3 cellular contexts compared by ENCODE assay signal in the genomic region with DNA sequence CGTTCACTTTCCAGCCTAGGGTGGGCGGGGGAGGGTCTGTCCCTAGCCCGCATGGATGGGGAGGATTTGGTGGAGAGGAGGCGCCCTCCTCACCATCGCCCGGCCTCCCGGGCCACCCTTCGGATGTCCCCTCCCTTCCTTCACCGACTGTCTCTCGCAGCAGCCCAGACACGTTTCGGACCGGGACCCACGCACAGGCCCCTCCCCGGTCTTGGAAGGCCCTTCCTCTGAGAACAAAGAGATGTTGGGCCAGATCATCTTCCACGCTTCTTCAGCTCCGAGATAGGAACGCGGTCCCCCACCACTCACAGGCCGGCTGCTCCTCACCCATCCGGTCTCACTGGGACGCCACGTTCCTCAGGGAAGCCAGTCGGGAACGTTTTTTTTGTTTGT.
TF ChIP-seq lines count a peak whose summit lies in the region.

No MANE protein-coding gene starts in this region.

TF ChIP-seq in SK-N-SH, 30 proteins besides CTCF, POLR2A, EP300 and RAD21:
- no peak for TF ChIP-seq IRF3 (IDR thresholded peaks at IDR 0.05; ENCODE audit: low read depth, low read length)

TF ChIP-seq in SK-N-SH treated with all-trans-retinoic acid at 6 μM for 48 hours, 23 proteins besides CTCF, POLR2A, EP300 and RAD21:
- TF ChIP-seq ARNTL (CRISPR knock-in tag; IDR thresholded peaks at IDR 0.05; ENCODE audit: borderline replicate concordance, low read depth) = no peak
- no peak for TF ChIP-seq ZNF70 (CRISPR knock-in tag; IDR thresholded peaks at IDR 0.05)
- no peak for TF ChIP-seq RARB (CRISPR knock-in tag; IDR thresholded peaks at IDR 0.05)
- TF ChIP-seq, protein P1, sequence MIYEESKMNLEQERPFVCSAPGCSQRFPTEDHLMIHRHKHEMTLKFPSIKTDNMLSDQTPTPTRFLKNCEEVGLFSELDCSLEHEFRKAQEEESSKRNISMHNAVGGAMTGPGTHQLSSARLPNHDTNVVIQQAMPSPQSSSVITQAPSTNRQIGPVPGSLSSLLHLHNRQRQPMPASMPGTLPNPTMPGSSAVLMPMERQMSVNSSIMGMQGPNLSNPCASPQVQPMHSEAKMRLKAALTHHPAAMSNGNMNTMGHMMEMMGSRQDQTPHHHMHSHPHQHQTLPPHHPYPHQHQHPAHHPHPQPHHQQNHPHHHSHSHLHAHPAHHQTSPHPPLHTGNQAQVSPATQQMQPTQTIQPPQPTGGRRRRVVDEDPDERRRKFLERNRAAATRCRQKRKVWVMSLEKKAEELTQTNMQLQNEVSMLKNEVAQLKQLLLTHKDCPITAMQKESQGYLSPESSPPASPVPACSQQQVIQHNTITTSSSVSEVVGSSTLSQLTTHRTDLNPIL (CRISPR knock-in tag; IDR thresholded peaks at IDR 0.05; ENCODE audit: low read depth) = no peak
- TF ChIP-seq, protein P2, sequence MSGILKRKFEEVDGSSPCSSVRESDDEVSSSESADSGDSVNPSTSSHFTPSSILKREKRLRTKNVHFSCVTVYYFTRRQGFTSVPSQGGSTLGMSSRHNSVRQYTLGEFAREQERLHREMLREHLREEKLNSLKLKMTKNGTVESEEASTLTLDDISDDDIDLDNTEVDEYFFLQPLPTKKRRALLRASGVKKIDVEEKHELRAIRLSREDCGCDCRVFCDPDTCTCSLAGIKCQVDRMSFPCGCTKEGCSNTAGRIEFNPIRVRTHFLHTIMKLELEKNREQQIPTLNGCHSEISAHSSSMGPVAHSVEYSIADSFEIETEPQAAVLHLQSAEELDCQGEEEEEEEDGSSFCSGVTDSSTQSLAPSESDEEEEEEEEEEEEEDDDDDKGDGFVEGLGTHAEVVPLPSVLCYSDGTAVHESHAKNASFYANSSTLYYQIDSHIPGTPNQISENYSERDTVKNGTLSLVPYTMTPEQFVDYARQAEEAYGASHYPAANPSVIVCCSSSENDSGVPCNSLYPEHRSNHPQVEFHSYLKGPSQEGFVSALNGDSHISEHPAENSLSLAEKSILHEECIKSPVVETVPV (CRISPR knock-in tag; IDR thresholded peaks at IDR 0.05) = no peak
- no peak for TF ChIP-seq SNAI2 (CRISPR knock-in tag; IDR thresholded peaks at IDR 0.05)
- TF ChIP-seq CSDC2 (CRISPR knock-in tag; IDR thresholded peaks at IDR 0.05) = no peak
- TF ChIP-seq, protein P3, sequence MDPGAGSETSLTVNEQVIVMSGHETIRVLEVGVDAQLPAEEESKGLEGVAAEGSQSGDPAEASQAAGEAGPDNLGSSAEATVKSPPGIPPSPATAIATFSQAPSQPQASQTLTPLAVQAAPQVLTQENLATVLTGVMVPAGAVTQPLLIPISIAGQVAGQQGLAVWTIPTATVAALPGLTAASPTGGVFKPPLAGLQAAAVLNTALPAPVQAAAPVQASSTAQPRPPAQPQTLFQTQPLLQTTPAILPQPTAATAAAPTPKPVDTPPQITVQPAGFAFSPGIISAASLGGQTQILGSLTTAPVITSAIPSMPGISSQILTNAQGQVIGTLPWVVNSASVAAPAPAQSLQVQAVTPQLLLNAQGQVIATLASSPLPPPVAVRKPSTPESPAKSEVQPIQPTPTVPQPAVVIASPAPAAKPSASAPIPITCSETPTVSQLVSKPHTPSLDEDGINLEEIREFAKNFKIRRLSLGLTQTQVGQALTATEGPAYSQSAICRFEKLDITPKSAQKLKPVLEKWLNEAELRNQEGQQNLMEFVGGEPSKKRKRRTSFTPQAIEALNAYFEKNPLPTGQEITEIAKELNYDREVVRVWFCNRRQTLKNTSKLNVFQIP (CRISPR knock-in tag; IDR thresholded peaks at IDR 0.05; ENCODE audit: borderline replicate concordance, low read depth) = no peak

TF ChIP-seq in HepG2, 621 proteins besides CTCF, POLR2A, EP300 and RAD21:
- no peak for TF ChIP-seq ZNF343 (CRISPR knock-in tag; IDR thresholded peaks at IDR 0.05)
- peak; percentile 29; the same call in 1 of the 2 replicates for TF ChIP-seq ZNF768 (CRISPR knock-in tag; IDR thresholded peaks at IDR 0.05)
- 0 out of 2 replicates have a peak, but pooled peaks have one; percentile 18 for TF ChIP-seq POLR2AphosphoS5 (IDR thresholded peaks at IDR 0.05; ENCODE audit: low read depth, low read length)
- no peak for TF ChIP-seq ZNF24 (IDR thresholded peaks at IDR 0.05)
- TF ChIP-seq, protein P4, sequence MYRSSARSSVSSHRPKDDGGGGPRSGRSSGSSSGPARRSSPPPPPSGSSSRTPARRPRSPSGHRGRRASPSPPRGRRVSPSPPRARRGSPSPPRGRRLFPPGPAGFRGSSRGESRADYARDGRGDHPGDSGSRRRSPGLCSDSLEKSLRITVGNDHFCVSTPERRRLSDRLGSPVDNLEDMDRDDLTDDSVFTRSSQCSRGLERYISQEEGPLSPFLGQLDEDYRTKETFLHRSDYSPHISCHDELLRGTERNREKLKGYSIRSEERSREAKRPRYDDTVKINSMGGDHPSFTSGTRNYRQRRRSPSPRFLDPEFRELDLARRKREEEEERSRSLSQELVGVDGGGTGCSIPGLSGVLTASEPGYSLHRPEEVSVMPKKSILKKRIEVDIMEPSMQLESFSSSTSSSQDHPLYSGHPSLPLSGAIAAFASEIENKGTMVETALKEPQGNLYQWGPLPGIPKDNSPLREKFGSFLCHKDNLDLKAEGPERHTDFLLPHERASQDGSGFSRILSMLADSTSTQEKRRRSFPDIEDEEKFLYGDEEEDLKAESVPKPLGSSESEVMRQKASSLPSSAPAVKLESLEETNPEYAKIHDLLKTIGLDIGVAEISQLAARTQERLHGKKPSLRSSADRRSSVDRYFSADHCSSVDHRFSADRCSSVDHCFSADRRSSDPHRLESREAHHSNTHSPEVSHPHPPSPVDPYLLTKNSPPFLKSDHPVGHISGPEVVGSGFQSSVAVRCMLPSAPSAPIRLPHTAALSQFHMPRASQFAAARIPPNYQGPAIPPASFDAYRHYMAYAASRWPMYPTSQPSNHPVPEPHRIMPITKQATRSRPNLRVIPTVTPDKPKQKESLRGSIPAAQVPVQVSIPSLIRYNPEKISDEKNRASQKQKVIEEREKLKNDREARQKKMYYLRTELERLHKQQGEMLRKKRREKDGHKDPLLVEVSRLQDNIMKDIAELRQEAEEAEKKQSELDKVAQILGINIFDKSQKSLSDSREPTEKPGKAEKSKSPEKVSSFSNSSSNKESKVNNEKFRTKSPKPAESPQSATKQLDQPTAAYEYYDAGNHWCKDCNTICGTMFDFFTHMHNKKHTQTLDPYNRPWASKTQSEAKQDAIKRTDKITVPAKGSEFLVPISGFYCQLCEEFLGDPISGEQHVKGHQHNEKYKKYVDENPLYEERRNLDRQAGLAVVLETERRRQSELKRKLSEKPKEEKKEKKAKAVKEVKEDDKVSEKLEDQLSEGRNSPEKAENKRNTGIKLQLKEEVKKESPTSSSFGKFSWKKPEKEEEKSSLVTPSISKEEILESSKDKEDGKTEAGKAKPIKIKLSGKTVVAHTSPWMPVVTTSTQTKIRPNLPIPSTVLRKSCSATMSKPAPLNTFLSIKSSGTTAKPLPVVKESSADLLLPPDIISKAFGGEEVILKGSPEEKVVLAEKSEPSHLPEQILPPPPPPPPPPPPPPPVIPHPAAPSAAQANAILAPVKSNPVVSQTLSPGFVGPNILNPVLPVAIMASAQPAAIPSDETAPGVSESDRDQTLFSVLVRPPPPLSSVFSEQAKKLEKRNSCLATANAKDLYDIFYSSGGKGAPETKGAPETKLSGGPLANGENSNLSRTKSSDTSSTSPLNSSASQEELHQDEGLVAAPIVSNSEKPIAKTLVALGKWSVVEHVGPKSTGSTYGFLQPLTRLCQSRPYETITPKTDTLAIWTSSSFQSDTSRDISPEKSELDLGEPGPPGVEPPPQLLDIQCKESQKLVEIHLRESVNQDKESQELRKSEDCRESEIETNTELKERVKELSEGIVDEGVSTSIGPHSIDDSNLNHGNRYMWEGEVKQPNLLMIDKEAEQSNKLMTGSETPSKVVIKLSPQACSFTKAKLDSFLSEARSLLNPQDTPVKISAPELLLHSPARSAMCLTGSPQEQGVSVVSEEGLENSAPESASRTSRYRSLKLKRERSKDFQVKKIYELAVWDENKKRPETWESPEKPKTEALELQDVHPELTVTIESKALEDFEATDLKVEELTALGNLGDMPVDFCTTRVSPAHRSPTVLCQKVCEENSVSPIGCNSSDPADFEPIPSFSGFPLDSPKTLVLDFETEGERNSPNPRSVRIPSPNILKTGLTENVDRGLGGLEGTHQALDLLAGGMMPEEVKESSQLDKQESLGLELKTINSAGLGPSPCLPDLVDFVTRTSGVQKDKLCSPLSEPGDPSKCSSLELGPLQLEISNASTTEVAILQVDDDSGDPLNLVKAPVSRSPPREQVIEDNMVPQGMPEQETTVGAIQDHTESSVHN (CRISPR knock-in tag; IDR thresholded peaks at IDR 0.05) = no peak
- 0 out of 2 replicates have a peak, but pooled peaks have one; percentile 72 for TF ChIP-seq FIP1L1 (IDR thresholded peaks at IDR 0.05; ENCODE audit: borderline replicate concordance, insufficient read depth, low read depth, low read length)
- TF ChIP-seq SRSF1 (optimal IDR thresholded peaks at IDR 0.05; ENCODE audit: low read depth, low read length) = peak; percentile 9
- peak; percentile 50; the same call in 1 of the 2 replicates for TF ChIP-seq ZFP91 (CRISPR knock-in tag; IDR thresholded peaks at IDR 0.05; ENCODE audit: borderline replicate concordance)
- TF ChIP-seq AGO2 (optimal IDR thresholded peaks at IDR 0.05; ENCODE audit: low read depth, low read length) = peak; percentile 78
- peak; percentile 19; the same call in 1 of the 2 replicates for TF ChIP-seq PCBP1 (IDR thresholded peaks at IDR 0.05; ENCODE audit: borderline replicate concordance, low read depth, low read length)
- no peak for TF ChIP-seq ERF (CRISPR knock-in tag; IDR thresholded peaks at IDR 0.05)
- 0 out of 2 replicates have a peak, but pooled peaks have one; percentile 19 for TF ChIP-seq NFKB2 (CRISPR knock-in tag; IDR thresholded peaks at IDR 0.05; ENCODE audit: borderline replicate concordance)
- TF ChIP-seq RFX3 (CRISPR knock-in tag; IDR thresholded peaks at IDR 0.05) = no peak
- 0 out of 2 replicates have a peak, but pooled peaks have one; percentile 2 for TF ChIP-seq AHR (CRISPR knock-in tag; IDR thresholded peaks at IDR 0.05)
